Comparison of ENCODE assay signal across 2 cellular contexts in genomic region chr7:102321351-102322201, GRCh38.
A peak's percentile ranks its signal among the peaks of the same experiment; 100 is the strongest.
TF ChIP-seq lines count a peak whose summit lies in the region.

No MANE protein-coding gene starts in this region.

TF ChIP-seq in GM23338, 12 proteins besides CTCF, POLR2A, EP300 and RAD21:
- TF ChIP-seq CREB1 (CRISPR knock-in tag; IDR thresholded peaks at IDR 0.05; ENCODE audit: low read depth) (peak; percentile 55; the same call in 1 of the 2 replicates), REST (IDR thresholded peaks at IDR 0.05; ENCODE audit: unreplicated experiment) (no peak)

TF ChIP-seq in endothelial cell of umbilical vein, 7 proteins besides CTCF, POLR2A, EP300 and RAD21:
- TF ChIP-seq EZH2 (IDR thresholded peaks at IDR 0.05; ENCODE audit: borderline replicate concordance, low read depth, low read length, severe bottlenecking) = no peak
- no peak for TF ChIP-seq MYC (IDR thresholded peaks at IDR 0.05; ENCODE audit: low read depth, low read length)
- no peak for TF ChIP-seq POLR2AphosphoS5 (IDR thresholded peaks at IDR 0.05; ENCODE audit: insufficient read depth, low read depth, low read length)
- no peak for TF ChIP-seq GATA2 (IDR thresholded peaks at IDR 0.05; ENCODE audit: insufficient read depth, insufficient read length, low read depth, low read length)
- TF ChIP-seq, protein P1, sequence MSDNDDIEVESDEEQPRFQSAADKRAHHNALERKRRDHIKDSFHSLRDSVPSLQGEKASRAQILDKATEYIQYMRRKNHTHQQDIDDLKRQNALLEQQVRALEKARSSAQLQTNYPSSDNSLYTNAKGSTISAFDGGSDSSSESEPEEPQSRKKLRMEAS (IDR thresholded peaks at IDR 0.05; ENCODE audit: insufficient read depth, insufficient read length) = no peak
- TF ChIP-seq FOS (IDR thresholded peaks at IDR 0.05; ENCODE audit: borderline replicate concordance, insufficient read depth, low read length) = no peak
- no peak for TF ChIP-seq JUN (IDR thresholded peaks at IDR 0.05; ENCODE audit: borderline replicate concordance, insufficient read depth, insufficient read length, low read depth)
